ENCODE assay signal across 1 cellular context in genomic region chr11:117144477-117145392, GRCh38.
A peak's percentile ranks its signal among the peaks of the same experiment; 100 is the strongest.
TF ChIP-seq lines count a peak whose summit lies in the region.

No MANE protein-coding gene starts in this region.

TF ChIP-seq in HepG2, 621 proteins besides CTCF, POLR2A, EP300 and RAD21 (continues in another document):
- TF ChIP-seq ZFP91 (CRISPR knock-in tag; IDR thresholded peaks at IDR 0.05; ENCODE audit: borderline replicate concordance) (no peak), ZNF629 (CRISPR knock-in tag; conservative IDR thresholded peaks at IDR 0.05) (0 out of 2 replicates have a peak, but pooled peaks have one; percentile 6), ZNF513 (CRISPR knock-in tag; conservative IDR thresholded peaks at IDR 0.05) (no peak), PATZ1 (CRISPR knock-in tag; IDR thresholded peaks at IDR 0.05) (peak; percentile 80), ZNF354B (CRISPR knock-in tag; IDR thresholded peaks at IDR 0.05) (0 out of 2 replicates have a peak, but pooled peaks have one; percentile 48), THYN1 (CRISPR knock-in tag; IDR thresholded peaks at IDR 0.05; ENCODE audit: borderline replicate concordance, low read depth) (0 out of 2 replicates have a peak, but pooled peaks have one; percentile 40), ZSCAN30 (CRISPR knock-in tag; IDR thresholded peaks at IDR 0.05) (0 out of 2 replicates have a peak, but pooled peaks have one; percentile 56), BORCS8-MEF2B (CRISPR knock-in tag; IDR thresholded peaks at IDR 0.05) (0 out of 2 replicates have a peak, but pooled peaks have one; percentile 54), MEIS1 (CRISPR knock-in tag; IDR thresholded peaks at IDR 0.05; ENCODE audit: borderline replicate concordance) (0 out of 2 replicates have a peak, but pooled peaks have one; percentile 3), ZSCAN22 (CRISPR knock-in tag; IDR thresholded peaks at IDR 0.05) (0 out of 2 replicates have a peak, but pooled peaks have one; percentile 7), PRDM15 (CRISPR knock-in tag; IDR thresholded peaks at IDR 0.05) (peak; percentile 37), BCL6 (CRISPR knock-in tag; IDR thresholded peaks at IDR 0.05) (0 out of 2 replicates have a peak, but pooled peaks have one; percentile 6), ZNF281 (CRISPR knock-in tag; IDR thresholded peaks at IDR 0.05; ENCODE audit: borderline replicate concordance) (peak; percentile 34), SKIL (CRISPR knock-in tag; IDR thresholded peaks at IDR 0.05; ENCODE audit: borderline replicate concordance) (no peak), AGO2 (optimal IDR thresholded peaks at IDR 0.05; ENCODE audit: low read depth, low read length) (peak; percentile 62), ZXDC (CRISPR knock-in tag; IDR thresholded peaks at IDR 0.05) (no peak), HNF1B (CRISPR knock-in tag; IDR thresholded peaks at IDR 0.05) (0 out of 2 replicates have a peak, but pooled peaks have one; percentile 13), ZNF343 (CRISPR knock-in tag; IDR thresholded peaks at IDR 0.05) (no peak), SAP130 (CRISPR knock-in tag; IDR thresholded peaks at IDR 0.05; ENCODE audit: low read depth) (peak; percentile 60), DBP (CRISPR knock-in tag; IDR thresholded peaks at IDR 0.05; ENCODE audit: not compliant biosample characterization) (peak; percentile 34), KAT2B (IDR thresholded peaks at IDR 0.05; ENCODE audit: borderline replicate concordance, low read depth, low read length) (no peak), MLX (CRISPR knock-in tag; IDR thresholded peaks at IDR 0.05) (peak; percentile 52; the same call in 1 of the 2 replicates), FOXM1 (CRISPR knock-in tag; IDR thresholded peaks at IDR 0.05) (0 out of 2 replicates have a peak, but pooled peaks have one; percentile 13), ZBTB34 (CRISPR knock-in tag; IDR thresholded peaks at IDR 0.05) (0 out of 2 replicates have a peak, but pooled peaks have one; percentile 45), ZNF776 (CRISPR knock-in tag; IDR thresholded peaks at IDR 0.05) (0 out of 2 replicates have a peak, but pooled peaks have one; percentile 42), ZNF777 (CRISPR knock-in tag; IDR thresholded peaks at IDR 0.05) (peak; percentile 28; the same call in 1 of the 2 replicates), TFAP4 (IDR thresholded peaks at IDR 0.05; ENCODE audit: borderline replicate concordance, low read depth) (0 out of 2 replicates have a peak, but pooled peaks have one; percentile 17), ZNF562 (CRISPR knock-in tag; IDR thresholded peaks at IDR 0.05; ENCODE audit: borderline replicate concordance) (no peak)
